9 cellular contexts compared by ENCODE assay signal in genomic region chr17:40035162-40035559, GRCh38. TPM values are rescaled to one million over a fixed set of nuclear protein-coding genes. Genes with fewer than 3 reads are reported as not detected.
DNase-seq lines count a peak whose midpoint lies in the region; ATAC-seq and TF ChIP-seq lines count a peak whose summit lies in the region.
"Had no signal": no experiment of that assay in that cellular context is flagged by ENCODE, and none has a peak within 500 bp of the region (broad histone marks: within the 10 kb centered on the region; RNA-seq: fewer than 3 reads in every experiment).

No MANE protein-coding gene starts in this region.

- no peak overlapping the region for H2AFZ ChIP-seq in hepatocyte

- no peaks in the 10 kb centered on the region for H3K4me1 ChIP-seq in hepatocyte (ENCODE audit: insufficient read depth)

- no peak overlapping the region for H3K4me3 ChIP-seq in AG04449 (ENCODE audit: low read depth, low read length)
- H3K4me3 ChIP-seq in hepatocyte = no peak overlapping the region
- H3K4me3 ChIP-seq: SJSA1 had no signal

- no peaks in the 10 kb centered on the region for H3K36me3 ChIP-seq in hepatocyte (replicated peaks; ENCODE audit: insufficient read depth, low read depth)

- H4K20me1 ChIP-seq in hepatocyte (ENCODE audit: insufficient read depth, poor library complexity, severe bottlenecking) = no peaks in the 10 kb centered on the region

- no peaks in the 10 kb centered on the region for H3K9me3 ChIP-seq in hepatocyte (ENCODE audit: low read depth)
- H3K9me3 ChIP-seq: SJSA1 had no signal

- H3K27ac ChIP-seq in hepatocyte = no peak overlapping the region
- H3K27ac ChIP-seq: SJSA1 had no signal

- TF ChIP-seq CTCF in AG04449 (IDR thresholded peaks at IDR 0.05; ENCODE audit: insufficient read depth, low read length, missing control alignments) (peak; percentile 93), GM12874 (IDR thresholded peaks at IDR 0.05; ENCODE audit: insufficient read depth, low read depth, low read length) (peak; percentile 57), hepatocyte (IDR thresholded peaks at IDR 0.05; ENCODE audit: poor library complexity) (peak; percentile 49)

- no peak for ATAC-seq in HG03280 (IDR thresholded peaks at IDR 0.05; ENCODE audit: unreplicated experiment)
- no peak for ATAC-seq in GM21423 (IDR thresholded peaks at IDR 0.05; ENCODE audit: unreplicated experiment)
- no peak for ATAC-seq in GM18511 (IDR thresholded peaks at IDR 0.05; ENCODE audit: unreplicated experiment)
- no peak for ATAC-seq in HG03571 (IDR thresholded peaks at IDR 0.05; ENCODE audit: unreplicated experiment)

- H3K79me2 ChIP-seq in hepatocyte = no peaks in the 10 kb centered on the region

- H3K9me2 ChIP-seq in hepatocyte (replicated peaks; ENCODE audit: insufficient read depth) = no peaks in the 10 kb centered on the region

- WGBS in hepatocyte (ENCODE audit: low lambda C conversion rate, missing lambda C conversion rate) = 29% methylated on average over 12 of the region's 12 CpGs

- in situ Hi-C loops in SK-MEL-5 (cut with HindIII; ENCODE audit: low pct_unique_long_range_greater_than_20kb, low sequenced_read_pairs) = no loop called here

- no peaks in the 10 kb centered on the region for H3K27me3 ChIP-seq in hepatocyte
- H3K27me3 ChIP-seq: SJSA1 had no signal

- no peak for DNase-seq in AG04449 (ENCODE audit: low read depth, low spot score)
- DNase-seq in SK-MEL-5 (ENCODE audit: low read depth, low spot score) = peak; percentile 62
- peak; percentile 54 for DNase-seq in hepatocyte (ENCODE audit: low spot score)

- H3K4me2 ChIP-seq in hepatocyte = no peak overlapping the region

- POLR2A ChIA-PET in AG04449 (lab: Yijun Ruan, JAX) = no interaction called here

- CTCF ChIA-PET in AG04449 (lab: Yijun Ruan, JAX) = interaction anchor here (0.6 to 17.3 kb wide), 20 partner anchors 8 to 264 kb away, joined by 3 to 325 read pairs (median 5); partner anchors contain the start of genes CSF3 and MED24

RNA-seq across cellular contexts. Expression of gene MED24, which starts 19.0 kb away (rescaled TPM):
- 29.6 and 34.0 TPM in 2 replicates for total RNA-seq in SK-MEL-5 (2014; rRNA removed; shearing (Covaris generic))
- 57.2 and 71.2 TPM in 2 replicates for polyA plus RNA-seq in SK-MEL-5 (2015; cell fraction: cytosol; rRNA removed)
- polyA plus RNA-seq in SK-MEL-5 (2015; cell fraction: nucleus; rRNA removed) = 280 and 317 TPM in 2 replicates
- 55.7 and 66.8 TPM in 2 replicates for total RNA-seq in hepatocyte
- 69.8 and 69.9 TPM in 2 replicates for polyA plus RNA-seq in hepatocyte

RNA-seq across cellular contexts. Expression of gene CSF3, which starts 19.9 kb away (rescaled TPM):
- total RNA-seq in SK-MEL-5 (2014; rRNA removed; shearing (Covaris generic)) = not detected in 2 replicates
- polyA plus RNA-seq in SK-MEL-5 (2015; cell fraction: cytosol; rRNA removed) = 0.06 TPM in 1 of 2 replicates, not detected in the other
- not detected in 2 replicates for polyA plus RNA-seq in SK-MEL-5 (2015; cell fraction: nucleus; rRNA removed)
- 0.12 TPM in 1 of 2 replicates, not detected in the other for total RNA-seq in hepatocyte
- 0.36 TPM in 1 of 2 replicates, not detected in the other for polyA plus RNA-seq in hepatocyte
- total RNA-seq: SJSA1 had no signal

RNA-seq across cellular contexts. Expression of gene THRA, which starts 27.6 kb away (rescaled TPM):
- 14.3 and 15.9 TPM in 2 replicates for total RNA-seq in SK-MEL-5 (2014; rRNA removed; shearing (Covaris generic))
- 19.3 and 27.3 TPM in 2 replicates for polyA plus RNA-seq in SK-MEL-5 (2015; cell fraction: cytosol; rRNA removed)
- 8.4 and 14.7 TPM in 2 replicates for polyA plus RNA-seq in SK-MEL-5 (2015; cell fraction: nucleus; rRNA removed)
- total RNA-seq in hepatocyte = 35.3 and 40.2 TPM in 2 replicates
- polyA plus RNA-seq in hepatocyte = 20.7 and 22.5 TPM in 2 replicates

RNA-seq across cellular contexts. Expression of gene PSMD3, which starts 54.6 kb away (rescaled TPM):
- 125 and 129 TPM in 2 replicates for total RNA-seq in SK-MEL-5 (2014; rRNA removed; shearing (Covaris generic))
- 179 and 216 TPM in 2 replicates for polyA plus RNA-seq in SK-MEL-5 (2015; cell fraction: cytosol; rRNA removed)
- 115 and 138 TPM in 2 replicates for polyA plus RNA-seq in SK-MEL-5 (2015; cell fraction: nucleus; rRNA removed)
- total RNA-seq in hepatocyte = 71.9 and 92.1 TPM in 2 replicates
- polyA plus RNA-seq in hepatocyte = 114 and 124 TPM in 2 replicates
